In the genomic region with DNA sequence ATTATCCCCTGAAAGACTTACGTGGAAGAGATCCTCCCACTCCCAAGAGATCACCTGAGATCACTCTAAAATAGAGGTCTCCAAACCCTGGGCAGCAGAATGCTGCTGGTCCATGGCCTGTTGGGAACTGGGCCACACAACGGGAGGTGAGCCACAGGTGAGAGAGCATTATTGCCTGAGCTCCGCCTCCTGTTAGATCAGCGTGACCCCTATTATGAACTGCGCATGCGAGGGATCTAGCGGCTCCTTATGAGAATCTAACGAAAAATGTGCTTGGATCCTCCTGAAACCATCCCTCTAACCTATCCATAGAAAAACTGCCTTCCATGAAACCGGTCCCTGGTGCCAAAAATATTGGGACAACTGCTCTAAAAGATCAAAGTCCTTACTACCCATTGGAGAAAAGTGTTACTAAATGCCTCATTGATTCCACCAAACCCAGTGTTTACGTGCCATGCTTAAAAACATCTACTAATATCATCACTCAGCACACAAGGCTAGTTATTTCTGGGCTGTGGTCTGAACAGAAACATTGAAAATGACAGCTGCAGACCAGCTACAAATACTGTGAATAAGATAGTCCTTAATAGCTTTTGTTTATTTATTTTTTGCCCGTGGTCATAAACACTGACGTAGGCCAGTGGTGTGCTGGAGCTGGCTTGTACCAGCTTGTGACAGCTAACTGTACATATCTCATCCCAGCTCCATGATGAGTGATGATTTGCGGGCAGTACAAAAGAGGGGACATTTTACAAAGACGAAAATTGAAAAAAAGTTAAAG, we compare ENCODE assay signal across 29 cellular contexts.
"Had no signal": no experiment of that assay in that cellular context is flagged by ENCODE, and none has a peak within 500 bp of the region (broad histone marks: within the 10 kb centered on the region; RNA-seq: fewer than 3 reads in every experiment).

No MANE protein-coding gene starts in this region.

- H3K4me1 Mint-ChIP-seq: activated CD4-positive, alpha-beta T cell treated with anti-CD3 and anti-CD28 coated beads, Interleukin-2, amount 10 ng/mL, durations not matched to agents 24 days and 14 days; activated CD8-positive, alpha-beta memory T cell treated with anti-CD3 and anti-CD28 coated beads, Interleukin-2, amount 10 ng/mL, durations not matched to agents 7 days and 5 days; activated naive CD8-positive, alpha-beta T cell treated with anti-CD3 and anti-CD28 coated beads, Interleukin-2, amount 50 U/mL, for 24 hours; natural killer cell; stimulated activated memory B cell treated with anti-CD40 and anti-IgM and Interleukin-4, amounts not matched to agents 10 μg/mL and 1 μg/mL and 100 μg/mL, for 72 hours had no signal

- H3K4me3 Mint-ChIP-seq: activated CD4-positive, alpha-beta T cell treated with anti-CD3 and anti-CD28 coated beads, Interleukin-2, amount 10 ng/mL, durations not matched to agents 24 days and 14 days; activated CD8-positive, alpha-beta memory T cell treated with anti-CD3 and anti-CD28 coated beads, Interleukin-2, amount 10 ng/mL, durations not matched to agents 7 days and 5 days; activated CD8-positive, alpha-beta T cell treated with anti-CD3 and anti-CD28 coated beads for 36 hours; activated naive CD8-positive, alpha-beta T cell treated with anti-CD3 and anti-CD28 coated beads, Interleukin-2, amount 50 U/mL, for 24 hours; activated T-helper 1 cell treated with anti-CD3 and anti-CD28 coated beads, Interleukin-12 subunit alpha, Interleukin-12 subunit beta, Interleukin-2, Interleukin-4 antibody, amounts not matched to agents 30 ng/mL and 10 ng/mL and 1 ng/mL, durations not matched to agents 14 hours and 24 hours and 36 hours; dendritic cell treated with granulocyte-macrophage colony-stimulating factor and Interleukin-4, amounts not matched to agents 40 ng/mL and 50 ng/mL, for 4 days; natural killer cell; stimulated activated memory B cell treated with anti-CD40 and anti-IgM and Interleukin-4, amounts not matched to agents 10 μg/mL and 1 μg/mL and 100 μg/mL, for 72 hours; T-helper 2 cell treated with Interferon-gamma antibody and Interleukin-4, amounts not matched to agents 5 μg/mL and 100 μg/mL, for 36 hours had no signal

- H3K9me3 Mint-ChIP-seq: activated CD4-positive, alpha-beta T cell treated with anti-CD3 and anti-CD28 coated beads, Interleukin-2, amount 10 ng/mL, durations not matched to agents 24 days and 14 days; dendritic cell treated with granulocyte-macrophage colony-stimulating factor and Interleukin-4, amounts not matched to agents 40 ng/mL and 50 ng/mL, for 4 days had no signal

- H3K9me3 ChIP-seq: body of pancreas, lower lobe of right lung, prostate gland, suprapubic skin, vagina had no signal

- H3K27ac ChIP-seq: body of pancreas, cardiac muscle cell, foreskin keratinocyte, lower lobe of right lung, prostate gland, stomach, suprapubic skin, vagina, VCaP had no signal

- H3K4me1 ChIP-seq: body of pancreas, foreskin keratinocyte, lower lobe of right lung, prostate gland, stomach, suprapubic skin had no signal

- H3K27ac Mint-ChIP-seq: activated CD4-positive, alpha-beta T cell treated with anti-CD3 and anti-CD28 coated beads, Interleukin-2, amount 10 ng/mL, durations not matched to agents 24 days and 14 days; activated CD8-positive, alpha-beta memory T cell treated with anti-CD3 and anti-CD28 coated beads, Interleukin-2, amount 10 ng/mL, durations not matched to agents 7 days and 5 days; activated CD8-positive, alpha-beta T cell treated with anti-CD3 and anti-CD28 coated beads for 36 hours; activated naive CD8-positive, alpha-beta T cell treated with anti-CD3 and anti-CD28 coated beads, Interleukin-2, amount 50 U/mL, for 24 hours; activated T-helper 1 cell treated with anti-CD3 and anti-CD28 coated beads, Interleukin-12 subunit alpha, Interleukin-12 subunit beta, Interleukin-2, Interleukin-4 antibody, amounts not matched to agents 30 ng/mL and 10 ng/mL and 1 ng/mL, durations not matched to agents 14 hours and 24 hours and 36 hours; dendritic cell treated with granulocyte-macrophage colony-stimulating factor and Interleukin-4, amounts not matched to agents 40 ng/mL and 50 ng/mL, for 4 days; natural killer cell; stimulated activated memory B cell treated with anti-CD40 and anti-IgM and Interleukin-4, amounts not matched to agents 10 μg/mL and 1 μg/mL and 100 μg/mL, for 72 hours; T-helper 2 cell treated with Interferon-gamma antibody and Interleukin-4, amounts not matched to agents 5 μg/mL and 100 μg/mL, for 36 hours had no signal

- DNase-seq: activated CD4-positive, alpha-beta T cell treated with anti-CD3 and anti-CD28 coated beads, Interleukin-2, amount 10 ng/mL, durations not matched to agents 24 days and 14 days; activated CD8-positive, alpha-beta memory T cell treated with anti-CD3 and anti-CD28 coated beads, Interleukin-2, amount 10 ng/mL, durations not matched to agents 7 days and 5 days; activated CD8-positive, alpha-beta T cell treated with anti-CD3 and anti-CD28 coated beads for 36 hours; activated gamma-delta T cell; activated naive CD4-positive, alpha-beta T cell treated with anti-CD3 and anti-CD28 coated beads, Interleukin-2, amount 50 U/mL, for 16 hours; activated naive CD8-positive, alpha-beta T cell treated with anti-CD3 and anti-CD28 coated beads, Interleukin-2, amount 50 U/mL, for 24 hours; activated T-cell treated with anti-CD3 and anti-CD28 coated beads for 4 hours; anterior cingulate cortex; body of pancreas; effector CD4-positive, alpha-beta T cell; erythroblast; foreskin keratinocyte; kidney; lower lobe of right lung; natural killer cell; right cardiac atrium; stimulated activated CD4-positive, alpha-beta T cell treated with anti-CD3 and anti-CD28 coated beads, Interleukin-2, amount 100 ng/mL, for 24 hours; stomach; trophoblast cell had no signal

- H3K4me3 ChIP-seq: body of pancreas, cardiac muscle cell, lower lobe of right lung, prostate gland, stomach, suprapubic skin, vagina had no signal

- ATAC-seq: activated CD4-positive, CD25-positive, alpha-beta regulatory T cell treated with anti-CD3 and anti-CD28 coated beads, Interleukin-2, amount 50 U/mL, for 24 hours; activated CD8-positive, alpha-beta memory T cell treated with anti-CD3 and anti-CD28 coated beads, Interleukin-2, amount 10 ng/mL, durations not matched to agents 7 days and 5 days; activated CD8-positive, alpha-beta T cell treated with anti-CD3 and anti-CD28 coated beads for 36 hours; activated naive CD8-positive, alpha-beta T cell treated with anti-CD3 and anti-CD28 coated beads, Interleukin-2, amount 50 U/mL, for 24 hours; body of pancreas; foreskin keratinocyte; lower lobe of right lung; natural killer cell; right cardiac atrium; stimulated activated memory B cell treated with anti-CD40 and anti-IgM and Interleukin-4, amounts not matched to agents 10 μg/mL and 1 μg/mL and 100 μg/mL, for 72 hours had no signal

- H3K27me3 ChIP-seq: body of pancreas, cardiac muscle cell, foreskin keratinocyte, stomach, suprapubic skin, vagina had no signal

- H3K36me3 ChIP-seq: cardiac muscle cell, lower lobe of right lung, prostate gland, stomach, suprapubic skin, vagina had no signal

- H3K36me3 Mint-ChIP-seq: activated CD8-positive, alpha-beta memory T cell treated with anti-CD3 and anti-CD28 coated beads, Interleukin-2, amount 10 ng/mL, durations not matched to agents 7 days and 5 days; natural killer cell; stimulated activated memory B cell treated with anti-CD40 and anti-IgM and Interleukin-4, amounts not matched to agents 10 μg/mL and 1 μg/mL and 100 μg/mL, for 72 hours had no signal

- H3K27me3 Mint-ChIP-seq: activated CD4-positive, alpha-beta T cell treated with anti-CD3 and anti-CD28 coated beads, Interleukin-2, amount 10 ng/mL, durations not matched to agents 24 days and 14 days; activated CD8-positive, alpha-beta memory T cell treated with anti-CD3 and anti-CD28 coated beads, Interleukin-2, amount 10 ng/mL, durations not matched to agents 7 days and 5 days; activated CD8-positive, alpha-beta T cell treated with anti-CD3 and anti-CD28 coated beads for 36 hours; activated naive CD8-positive, alpha-beta T cell treated with anti-CD3 and anti-CD28 coated beads, Interleukin-2, amount 50 U/mL, for 24 hours; dendritic cell treated with granulocyte-macrophage colony-stimulating factor and Interleukin-4, amounts not matched to agents 40 ng/mL and 50 ng/mL, for 4 days; stimulated activated memory B cell treated with anti-CD40 and anti-IgM and Interleukin-4, amounts not matched to agents 10 μg/mL and 1 μg/mL and 100 μg/mL, for 72 hours had no signal
